In the genomic region with DNA sequence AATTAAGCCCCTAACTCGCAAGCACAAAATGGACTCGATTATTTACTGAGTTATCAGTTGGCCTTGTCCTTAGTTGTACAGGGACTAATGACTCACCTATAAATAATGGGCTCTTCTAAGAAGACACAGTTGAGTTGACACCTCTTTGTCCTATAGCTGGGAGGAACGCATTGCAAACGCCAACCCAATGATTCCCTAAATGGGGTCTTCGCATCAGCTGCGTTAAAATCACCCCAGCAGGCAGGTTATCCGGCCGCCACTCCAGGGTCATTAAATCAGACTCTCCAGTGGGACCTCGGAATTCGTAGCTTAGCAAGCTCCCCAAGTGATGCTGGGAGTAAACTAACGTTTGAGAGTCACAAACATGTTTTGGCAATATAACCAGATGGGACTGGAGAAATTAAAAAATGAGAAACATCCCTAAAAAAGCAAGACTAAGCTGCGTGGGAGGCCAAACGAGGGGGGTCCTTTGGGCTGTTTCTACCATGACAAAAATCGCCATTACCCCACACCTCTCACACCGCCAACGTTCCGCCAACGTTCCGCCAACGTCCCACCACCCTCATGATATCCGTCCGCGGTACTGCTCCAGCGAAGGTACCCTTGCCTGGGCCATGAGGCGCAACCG, we compare ENCODE assay signal across 1 cellular context.
TF ChIP-seq lines count a peak whose summit lies in the region.

No MANE protein-coding gene starts in this region.

TF ChIP-seq in HepG2, 621 proteins besides CTCF, POLR2A, EP300 and RAD21 (continued from another document and continues in another):
- TF ChIP-seq, protein P1, sequence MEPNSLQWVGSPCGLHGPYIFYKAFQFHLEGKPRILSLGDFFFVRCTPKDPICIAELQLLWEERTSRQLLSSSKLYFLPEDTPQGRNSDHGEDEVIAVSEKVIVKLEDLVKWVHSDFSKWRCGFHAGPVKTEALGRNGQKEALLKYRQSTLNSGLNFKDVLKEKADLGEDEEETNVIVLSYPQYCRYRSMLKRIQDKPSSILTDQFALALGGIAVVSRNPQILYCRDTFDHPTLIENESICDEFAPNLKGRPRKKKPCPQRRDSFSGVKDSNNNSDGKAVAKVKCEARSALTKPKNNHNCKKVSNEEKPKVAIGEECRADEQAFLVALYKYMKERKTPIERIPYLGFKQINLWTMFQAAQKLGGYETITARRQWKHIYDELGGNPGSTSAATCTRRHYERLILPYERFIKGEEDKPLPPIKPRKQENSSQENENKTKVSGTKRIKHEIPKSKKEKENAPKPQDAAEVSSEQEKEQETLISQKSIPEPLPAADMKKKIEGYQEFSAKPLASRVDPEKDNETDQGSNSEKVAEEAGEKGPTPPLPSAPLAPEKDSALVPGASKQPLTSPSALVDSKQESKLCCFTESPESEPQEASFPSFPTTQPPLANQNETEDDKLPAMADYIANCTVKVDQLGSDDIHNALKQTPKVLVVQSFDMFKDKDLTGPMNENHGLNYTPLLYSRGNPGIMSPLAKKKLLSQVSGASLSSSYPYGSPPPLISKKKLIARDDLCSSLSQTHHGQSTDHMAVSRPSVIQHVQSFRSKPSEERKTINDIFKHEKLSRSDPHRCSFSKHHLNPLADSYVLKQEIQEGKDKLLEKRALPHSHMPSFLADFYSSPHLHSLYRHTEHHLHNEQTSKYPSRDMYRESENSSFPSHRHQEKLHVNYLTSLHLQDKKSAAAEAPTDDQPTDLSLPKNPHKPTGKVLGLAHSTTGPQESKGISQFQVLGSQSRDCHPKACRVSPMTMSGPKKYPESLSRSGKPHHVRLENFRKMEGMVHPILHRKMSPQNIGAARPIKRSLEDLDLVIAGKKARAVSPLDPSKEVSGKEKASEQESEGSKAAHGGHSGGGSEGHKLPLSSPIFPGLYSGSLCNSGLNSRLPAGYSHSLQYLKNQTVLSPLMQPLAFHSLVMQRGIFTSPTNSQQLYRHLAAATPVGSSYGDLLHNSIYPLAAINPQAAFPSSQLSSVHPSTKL (CRISPR knock-in tag; IDR thresholded peaks at IDR 0.05), result 0 out of 2 replicates have a peak, but pooled peaks have one; percentile 7
- TF ChIP-seq ZNF652 (CRISPR knock-in tag; IDR thresholded peaks at IDR 0.05; ENCODE audit: borderline replicate concordance, low read depth) (no peak), POLR2AphosphoS5 (IDR thresholded peaks at IDR 0.05; ENCODE audit: low read depth, low read length) (no peak), ZNF263 (CRISPR knock-in tag; IDR thresholded peaks at IDR 0.05) (no peak), PHF8 (CRISPR knock-in tag; IDR thresholded peaks at IDR 0.05) (no peak), KAT8 (CRISPR knock-in tag; IDR thresholded peaks at IDR 0.05) (no peak), TARDBP (CRISPR knock-in tag; IDR thresholded peaks at IDR 0.05) (no peak), ETV6 (CRISPR knock-in tag; conservative IDR thresholded peaks at IDR 0.05) (no peak), NFE2L2 (IDR thresholded peaks at IDR 0.05; ENCODE audit: low read length) (no peak), CCDC6 (CRISPR knock-in tag; IDR thresholded peaks at IDR 0.05) (no peak), FOXC1 (CRISPR knock-in tag; IDR thresholded peaks at IDR 0.05; ENCODE audit: borderline replicate concordance) (peak; percentile 48; the same call in 1 of the 2 replicates), ZNF615 (CRISPR knock-in tag; IDR thresholded peaks at IDR 0.05; ENCODE audit: borderline replicate concordance) (0 out of 2 replicates have a peak, but pooled peaks have one; percentile 75), RFXANK (CRISPR knock-in tag; IDR thresholded peaks at IDR 0.05) (no peak), MXD4 (CRISPR knock-in tag; IDR thresholded peaks at IDR 0.05) (no peak), ZNF317 (CRISPR knock-in tag; IDR thresholded peaks at IDR 0.05) (no peak), SRSF9 (IDR thresholded peaks at IDR 0.05; ENCODE audit: borderline replicate concordance, insufficient read depth, low read depth, low read length, poor library complexity, severe bottlenecking) (no peak)
- TF ChIP-seq, protein P2, sequence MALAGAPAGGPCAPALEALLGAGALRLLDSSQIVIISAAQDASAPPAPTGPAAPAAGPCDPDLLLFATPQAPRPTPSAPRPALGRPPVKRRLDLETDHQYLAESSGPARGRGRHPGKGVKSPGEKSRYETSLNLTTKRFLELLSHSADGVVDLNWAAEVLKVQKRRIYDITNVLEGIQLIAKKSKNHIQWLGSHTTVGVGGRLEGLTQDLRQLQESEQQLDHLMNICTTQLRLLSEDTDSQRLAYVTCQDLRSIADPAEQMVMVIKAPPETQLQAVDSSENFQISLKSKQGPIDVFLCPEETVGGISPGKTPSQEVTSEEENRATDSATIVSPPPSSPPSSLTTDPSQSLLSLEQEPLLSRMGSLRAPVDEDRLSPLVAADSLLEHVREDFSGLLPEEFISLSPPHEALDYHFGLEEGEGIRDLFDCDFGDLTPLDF (CRISPR knock-in tag; IDR thresholded peaks at IDR 0.05), result no peak
- TF ChIP-seq, protein P3, sequence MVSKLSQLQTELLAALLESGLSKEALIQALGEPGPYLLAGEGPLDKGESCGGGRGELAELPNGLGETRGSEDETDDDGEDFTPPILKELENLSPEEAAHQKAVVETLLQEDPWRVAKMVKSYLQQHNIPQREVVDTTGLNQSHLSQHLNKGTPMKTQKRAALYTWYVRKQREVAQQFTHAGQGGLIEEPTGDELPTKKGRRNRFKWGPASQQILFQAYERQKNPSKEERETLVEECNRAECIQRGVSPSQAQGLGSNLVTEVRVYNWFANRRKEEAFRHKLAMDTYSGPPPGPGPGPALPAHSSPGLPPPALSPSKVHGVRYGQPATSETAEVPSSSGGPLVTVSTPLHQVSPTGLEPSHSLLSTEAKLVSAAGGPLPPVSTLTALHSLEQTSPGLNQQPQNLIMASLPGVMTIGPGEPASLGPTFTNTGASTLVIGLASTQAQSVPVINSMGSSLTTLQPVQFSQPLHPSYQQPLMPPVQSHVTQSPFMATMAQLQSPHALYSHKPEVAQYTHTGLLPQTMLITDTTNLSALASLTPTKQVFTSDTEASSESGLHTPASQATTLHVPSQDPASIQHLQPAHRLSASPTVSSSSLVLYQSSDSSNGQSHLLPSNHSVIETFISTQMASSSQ (IDR thresholded peaks at IDR 0.05; ENCODE audit: low read depth), result no peak
- TF ChIP-seq, protein P3 (CRISPR knock-in tag; IDR thresholded peaks at IDR 0.05; ENCODE audit: borderline replicate concordance), result no peak
- TF ChIP-seq, protein P4, sequence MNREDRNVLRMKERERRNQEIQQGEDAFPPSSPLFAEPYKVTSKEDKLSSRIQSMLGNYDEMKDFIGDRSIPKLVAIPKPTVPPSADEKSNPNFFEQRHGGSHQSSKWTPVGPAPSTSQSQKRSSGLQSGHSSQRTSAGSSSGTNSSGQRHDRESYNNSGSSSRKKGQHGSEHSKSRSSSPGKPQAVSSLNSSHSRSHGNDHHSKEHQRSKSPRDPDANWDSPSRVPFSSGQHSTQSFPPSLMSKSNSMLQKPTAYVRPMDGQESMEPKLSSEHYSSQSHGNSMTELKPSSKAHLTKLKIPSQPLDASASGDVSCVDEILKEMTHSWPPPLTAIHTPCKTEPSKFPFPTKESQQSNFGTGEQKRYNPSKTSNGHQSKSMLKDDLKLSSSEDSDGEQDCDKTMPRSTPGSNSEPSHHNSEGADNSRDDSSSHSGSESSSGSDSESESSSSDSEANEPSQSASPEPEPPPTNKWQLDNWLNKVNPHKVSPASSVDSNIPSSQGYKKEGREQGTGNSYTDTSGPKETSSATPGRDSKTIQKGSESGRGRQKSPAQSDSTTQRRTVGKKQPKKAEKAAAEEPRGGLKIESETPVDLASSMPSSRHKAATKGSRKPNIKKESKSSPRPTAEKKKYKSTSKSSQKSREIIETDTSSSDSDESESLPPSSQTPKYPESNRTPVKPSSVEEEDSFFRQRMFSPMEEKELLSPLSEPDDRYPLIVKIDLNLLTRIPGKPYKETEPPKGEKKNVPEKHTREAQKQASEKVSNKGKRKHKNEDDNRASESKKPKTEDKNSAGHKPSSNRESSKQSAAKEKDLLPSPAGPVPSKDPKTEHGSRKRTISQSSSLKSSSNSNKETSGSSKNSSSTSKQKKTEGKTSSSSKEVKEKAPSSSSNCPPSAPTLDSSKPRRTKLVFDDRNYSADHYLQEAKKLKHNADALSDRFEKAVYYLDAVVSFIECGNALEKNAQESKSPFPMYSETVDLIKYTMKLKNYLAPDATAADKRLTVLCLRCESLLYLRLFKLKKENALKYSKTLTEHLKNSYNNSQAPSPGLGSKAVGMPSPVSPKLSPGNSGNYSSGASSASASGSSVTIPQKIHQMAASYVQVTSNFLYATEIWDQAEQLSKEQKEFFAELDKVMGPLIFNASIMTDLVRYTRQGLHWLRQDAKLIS (CRISPR knock-in tag; IDR thresholded peaks at IDR 0.05), result no peak
- TF ChIP-seq, protein P5, sequence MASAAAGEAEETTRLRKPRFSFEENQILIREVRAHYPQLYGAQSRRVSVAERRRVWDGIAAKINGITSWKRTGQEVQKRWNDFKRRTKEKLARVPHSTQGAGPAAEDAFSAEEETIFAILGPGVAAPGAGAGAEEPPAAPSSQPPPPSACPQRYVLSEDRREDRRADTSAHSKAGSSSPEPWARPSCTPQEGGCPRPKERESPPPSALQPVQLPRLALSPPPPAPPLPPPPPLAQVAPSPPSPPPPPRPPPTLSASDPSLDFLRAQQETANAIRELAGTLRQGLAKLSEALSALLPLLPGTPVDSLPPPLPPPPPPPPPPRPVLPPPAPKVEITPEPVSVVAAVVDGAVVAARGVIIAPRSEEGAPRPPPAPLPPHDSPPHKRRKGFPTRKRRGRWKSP (CRISPR knock-in tag; IDR thresholded peaks at IDR 0.05), result no peak
- TF ChIP-seq, protein P6, sequence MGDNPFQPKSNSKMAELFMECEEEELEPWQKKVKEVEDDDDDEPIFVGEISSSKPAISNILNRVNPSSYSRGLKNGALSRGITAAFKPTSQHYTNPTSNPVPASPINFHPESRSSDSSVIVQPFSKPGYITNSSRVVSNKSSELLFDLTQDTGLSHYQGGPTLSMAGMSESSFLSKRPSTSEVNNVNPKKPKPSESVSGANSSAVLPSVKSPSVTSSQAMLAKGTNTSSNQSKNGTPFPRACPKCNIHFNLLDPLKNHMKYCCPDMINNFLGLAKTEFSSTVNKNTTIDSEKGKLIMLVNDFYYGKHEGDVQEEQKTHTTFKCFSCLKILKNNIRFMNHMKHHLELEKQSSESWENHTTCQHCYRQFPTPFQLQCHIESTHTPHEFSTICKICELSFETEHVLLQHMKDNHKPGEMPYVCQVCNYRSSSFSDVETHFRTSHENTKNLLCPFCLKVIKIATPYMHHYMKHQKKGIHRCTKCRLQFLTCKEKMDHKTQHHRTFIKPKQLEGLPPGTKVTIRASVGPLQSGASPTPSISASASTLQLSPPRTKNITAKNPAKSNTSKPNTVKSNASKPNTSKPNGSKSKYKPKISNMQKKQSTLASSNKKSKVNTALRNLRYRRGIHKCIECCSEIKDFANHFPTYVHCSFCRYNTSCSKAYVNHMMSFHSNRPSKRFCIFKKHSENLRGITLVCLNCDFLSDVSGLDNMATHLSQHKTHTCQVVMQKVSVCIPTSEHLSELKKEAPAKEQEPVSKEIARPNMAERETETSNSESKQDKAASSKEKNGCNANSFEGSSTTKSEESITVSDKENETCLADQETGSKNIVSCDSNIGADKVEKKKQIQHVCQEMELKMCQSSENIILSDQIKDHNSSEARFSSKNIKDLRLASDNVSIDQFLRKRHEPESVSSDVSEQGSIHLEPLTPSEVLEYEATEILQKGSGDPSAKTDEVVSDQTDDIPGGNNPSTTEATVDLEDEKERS (CRISPR knock-in tag; IDR thresholded peaks at IDR 0.05), result no peak
- TF ChIP-seq, protein P7, sequence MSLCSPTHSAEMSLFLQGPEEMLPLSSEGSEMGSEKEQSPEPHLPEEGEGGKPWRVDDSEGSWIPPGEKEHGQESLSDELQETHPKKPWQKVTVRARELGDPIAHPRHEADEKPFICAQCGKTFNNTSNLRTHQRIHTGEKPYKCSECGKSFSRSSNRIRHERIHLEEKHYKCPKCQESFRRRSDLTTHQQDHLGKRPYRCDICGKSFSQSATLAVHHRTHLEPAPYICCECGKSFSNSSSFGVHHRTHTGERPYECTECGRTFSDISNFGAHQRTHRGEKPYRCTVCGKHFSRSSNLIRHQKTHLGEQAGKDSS (CRISPR knock-in tag; IDR thresholded peaks at IDR 0.05; ENCODE audit: borderline replicate concordance, low read depth), result no peak
- TF ChIP-seq, protein P8, sequence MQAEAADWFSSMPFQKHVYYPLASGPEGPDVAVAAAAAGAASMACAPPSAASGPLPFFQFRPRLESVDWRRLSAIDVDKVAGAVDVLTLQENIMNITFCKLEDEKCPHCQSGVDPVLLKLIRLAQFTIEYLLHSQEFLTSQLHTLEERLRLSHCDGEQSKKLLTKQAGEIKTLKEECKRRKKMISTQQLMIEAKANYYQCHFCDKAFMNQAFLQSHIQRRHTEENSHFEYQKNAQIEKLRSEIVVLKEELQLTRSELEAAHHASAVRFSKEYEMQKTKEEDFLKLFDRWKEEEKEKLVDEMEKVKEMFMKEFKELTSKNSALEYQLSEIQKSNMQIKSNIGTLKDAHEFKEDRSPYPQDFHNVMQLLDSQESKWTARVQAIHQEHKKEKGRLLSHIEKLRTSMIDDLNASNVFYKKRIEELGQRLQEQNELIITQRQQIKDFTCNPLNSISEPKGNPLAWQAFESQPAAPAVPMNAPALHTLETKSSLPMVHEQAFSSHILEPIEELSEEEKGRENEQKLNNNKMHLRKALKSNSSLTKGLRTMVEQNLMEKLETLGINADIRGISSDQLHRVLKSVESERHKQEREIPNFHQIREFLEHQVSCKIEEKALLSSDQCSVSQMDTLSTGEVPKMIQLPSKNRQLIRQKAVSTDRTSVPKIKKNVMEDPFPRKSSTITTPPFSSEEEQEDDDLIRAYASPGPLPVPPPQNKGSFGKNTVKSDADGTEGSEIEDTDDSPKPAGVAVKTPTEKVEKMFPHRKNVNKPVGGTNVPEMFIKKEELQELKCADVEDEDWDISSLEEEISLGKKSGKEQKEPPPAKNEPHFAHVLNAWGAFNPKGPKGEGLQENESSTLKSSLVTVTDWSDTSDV (CRISPR knock-in tag; IDR thresholded peaks at IDR 0.05), result no peak
- TF ChIP-seq, protein P9, sequence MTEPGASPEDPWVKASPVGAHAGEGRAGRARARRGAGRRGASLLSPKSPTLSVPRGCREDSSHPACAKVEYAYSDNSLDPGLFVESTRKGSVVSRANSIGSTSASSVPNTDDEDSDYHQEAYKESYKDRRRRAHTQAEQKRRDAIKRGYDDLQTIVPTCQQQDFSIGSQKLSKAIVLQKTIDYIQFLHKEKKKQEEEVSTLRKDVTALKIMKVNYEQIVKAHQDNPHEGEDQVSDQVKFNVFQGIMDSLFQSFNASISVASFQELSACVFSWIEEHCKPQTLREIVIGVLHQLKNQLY (CRISPR knock-in tag; IDR thresholded peaks at IDR 0.05), result no peak
